22 cellular contexts compared by ENCODE assay signal in genomic region chr22:38191746-38192474, GRCh38. TPM values are rescaled to one million over a fixed set of nuclear protein-coding genes. Genes with fewer than 3 reads are reported as not detected.
DNase-seq lines count a peak whose midpoint lies in the region; ATAC-seq and TF ChIP-seq lines count a peak whose summit lies in the region.
"Had no signal": no experiment of that assay in that cellular context is flagged by ENCODE, and none has a peak within 500 bp of the region (broad histone marks: within the 10 kb centered on the region; RNA-seq: fewer than 3 reads in every experiment).

No MANE protein-coding gene starts in this region.

- no peaks in the 10 kb centered on the region for H4K20me1 ChIP-seq in SU-DHL-6 (ENCODE audit: low read depth, low read length)

- H2AFZ ChIP-seq in SU-DHL-6 (ENCODE audit: low read depth, low read length, severe bottlenecking) = peak overlapping the region; percentile 14

- H3K27me3 ChIP-seq in SU-DHL-6 (ENCODE audit: low read length) (no peaks in the 10 kb centered on the region), subcutaneous abdominal adipose tissue (ENCODE audit: control insufficient read depth in 5 of 5, insufficient read depth in 4 of 5, low read length in 5 of 5) (no peaks in the 10 kb centered on the region), sigmoid colon (no peaks in the 10 kb centered on the region)
- H3K27me3 ChIP-seq: breast epithelium, upper lobe of left lung had no signal

- WGBS in mesodermal cell (ENCODE audit: insufficient coverage in 2 of 2), 2 experiments = 88 to 90% methylated on average over 7 to 8 of the region's 8 CpGs
- 49 to 76% methylated on average over 8 of the region's 8 CpGs for WGBS in sigmoid colon, 2 donors

- no peak overlapping the region for H3K4me2 ChIP-seq in SU-DHL-6 (ENCODE audit: low read depth, low read length, poor library complexity, severe bottlenecking)

- TF ChIP-seq EP300 in sigmoid colon (IDR thresholded peaks at IDR 0.05) = no peak

- H3K4me3 ChIP-seq in SU-DHL-6 (ENCODE audit: insufficient read depth, low read length, poor library complexity, severe bottlenecking) = no peak overlapping the region
- H3K4me3 ChIP-seq in mesodermal cell (ENCODE audit: extremely low read depth, insufficient read depth, low read length, poor library complexity, severe bottlenecking) = no peak overlapping the region
- H3K4me3 ChIP-seq in subcutaneous abdominal adipose tissue (ENCODE audit: low read depth in 1 of 5, low read length in 5 of 5) = peak overlapping the region in 1 of 5 donors; percentile 16
- no peak overlapping the region for H3K4me3 ChIP-seq in sigmoid colon
- H3K4me3 ChIP-seq: breast epithelium, upper lobe of left lung had no signal

- peaks cover 14% of the 10 kb centered on the region for H3K27me3 Mint-ChIP-seq in dendritic cell treated with granulocyte-macrophage colony-stimulating factor and Interleukin-4, amounts not matched to agents 40 ng/mL and 50 ng/mL, for 4 days
- no peaks in the 10 kb centered on the region for H3K27me3 Mint-ChIP-seq in mesothelial cell of epicardium (ENCODE audit: low read depth)

- no peak for ATAC-seq in HG03159 (IDR thresholded peaks at IDR 0.05; ENCODE audit: unreplicated experiment)
- ATAC-seq: activated CD4-positive, CD25-positive, alpha-beta regulatory T cell treated with anti-CD3 and anti-CD28 coated beads, Interleukin-2, amount 50 U/mL, for 24 hours had no signal

- no peaks in the 10 kb centered on the region for H3F3A ChIP-seq in SU-DHL-6 (ENCODE audit: insufficient read depth)

- no peak for TF ChIP-seq POLR2A in sigmoid colon (IDR thresholded peaks at IDR 0.05)

- H3K27ac Mint-ChIP-seq in dendritic cell treated with granulocyte-macrophage colony-stimulating factor and Interleukin-4, amounts not matched to agents 40 ng/mL and 50 ng/mL, for 4 days = peak overlapping the region; percentile 67
- H3K27ac Mint-ChIP-seq in mesothelial cell of epicardium = no peak overlapping the region
- H3K27ac Mint-ChIP-seq: activated naive CD8-positive, alpha-beta T cell treated with anti-CD3 and anti-CD28 coated beads for 36 hours; B cell had no signal

- no peak overlapping the region for H3K4me3 Mint-ChIP-seq in dendritic cell treated with granulocyte-macrophage colony-stimulating factor and Interleukin-4, amounts not matched to agents 40 ng/mL and 50 ng/mL, for 4 days
- H3K4me3 Mint-ChIP-seq in mesothelial cell of epicardium = no peak overlapping the region
- H3K4me3 Mint-ChIP-seq: activated naive CD8-positive, alpha-beta T cell treated with anti-CD3 and anti-CD28 coated beads for 36 hours; B cell had no signal

- no peaks in the 10 kb centered on the region for H3K36me3 Mint-ChIP-seq in dendritic cell treated with granulocyte-macrophage colony-stimulating factor and Interleukin-4, amounts not matched to agents 40 ng/mL and 50 ng/mL, for 4 days (ENCODE audit: low read depth)
- H3K36me3 Mint-ChIP-seq in mesothelial cell of epicardium = no peaks in the 10 kb centered on the region
- H3K36me3 Mint-ChIP-seq: activated naive CD8-positive, alpha-beta T cell treated with anti-CD3 and anti-CD28 coated beads for 36 hours had no signal

- H3K27ac ChIP-seq in SU-DHL-6 (ENCODE audit: low read depth, low read length) (no peak overlapping the region), mesodermal cell (ENCODE audit: low read depth, low read length, severe bottlenecking) (peak overlapping the region; percentile 2), subcutaneous abdominal adipose tissue (ENCODE audit: low read depth, low read length) (peak overlapping the region; percentile 88), sigmoid colon (no peak overlapping the region)
- H3K27ac ChIP-seq: breast epithelium, epithelial cell of prostate, RWPE1, upper lobe of left lung had no signal

- H3K4me1 Mint-ChIP-seq in dendritic cell treated with granulocyte-macrophage colony-stimulating factor and Interleukin-4, amounts not matched to agents 40 ng/mL and 50 ng/mL, for 4 days (ENCODE audit: low read depth) = peaks cover 33% of the 10 kb centered on the region
- no peaks in the 10 kb centered on the region for H3K4me1 Mint-ChIP-seq in mesothelial cell of epicardium

- no peaks in the 10 kb centered on the region for H3K9me2 ChIP-seq in SU-DHL-6 (replicated peaks; ENCODE audit: insufficient read depth, low read length)

- H3K79me2 ChIP-seq in SU-DHL-6 (ENCODE audit: insufficient read depth, low read length) = no peaks in the 10 kb centered on the region

- no peaks in the 10 kb centered on the region for H3K36me3 ChIP-seq in SU-DHL-6 (ENCODE audit: low read length)
- no peaks in the 10 kb centered on the region for H3K36me3 ChIP-seq in mesodermal cell (ENCODE audit: control insufficient read depth, insufficient read depth, low read length)
- H3K36me3 ChIP-seq in subcutaneous abdominal adipose tissue (ENCODE audit: control insufficient read depth in 5 of 5, insufficient read depth in 5 of 5, low read length in 5 of 5) = no peaks in the 10 kb centered on the region
- no peaks in the 10 kb centered on the region for H3K36me3 ChIP-seq in sigmoid colon
- H3K36me3 ChIP-seq: breast epithelium, upper lobe of left lung had no signal

- TF ChIP-seq CTCF in SU-DHL-6 (IDR thresholded peaks at IDR 0.05; ENCODE audit: insufficient read depth, low read length, poor library complexity, severe bottlenecking) (no peak), sigmoid colon (IDR thresholded peaks at IDR 0.05) (no peak), mesothelial cell of epicardium (IDR thresholded peaks at IDR 0.05; ENCODE audit: unreplicated experiment) (no peak)

- H3K9me3 Mint-ChIP-seq in dendritic cell treated with granulocyte-macrophage colony-stimulating factor and Interleukin-4, amounts not matched to agents 40 ng/mL and 50 ng/mL, for 4 days = no peaks in the 10 kb centered on the region
- H3K9me3 Mint-ChIP-seq in mesothelial cell of epicardium = no peaks in the 10 kb centered on the region
- H3K9me3 Mint-ChIP-seq: activated naive CD8-positive, alpha-beta T cell treated with anti-CD3 and anti-CD28 coated beads for 36 hours had no signal

- DNase-seq in sigmoid colon (no peak), mesothelial cell of epicardium (ENCODE audit: low spot score in 2 of 2, unreplicated experiment in 2 of 2) (no peak), SK-N-DZ (ENCODE audit: low spot score) (no peak)
- DNase-seq: activated naive CD8-positive, alpha-beta T cell treated with anti-CD3 and anti-CD28 coated beads for 36 hours; EL; foreskin melanocyte; GOT3; kidney glomerular epithelial cell; NCI-H146; NCI-H2227 treated with DMSO at 0.1 percent for 48 hours; nucleus accumbens; upper lobe of left lung had no signal

- intact Hi-C loops in dendritic cell treated with granulocyte-macrophage colony-stimulating factor and Interleukin-4, amounts not matched to agents 40 ng/mL and 50 ng/mL, for 4 days (cut with micrococcal nuclease) = no loop called here
- intact Hi-C loops in sigmoid colon (cut with DNase I) = no loop called here

- H3K9me3 ChIP-seq in SU-DHL-6 (ENCODE audit: insufficient read depth, low read length) = no peaks in the 10 kb centered on the region
- no peaks in the 10 kb centered on the region for H3K9me3 ChIP-seq in mesodermal cell (ENCODE audit: control insufficient read depth, low read length)
- no peaks in the 10 kb centered on the region for H3K9me3 ChIP-seq in subcutaneous abdominal adipose tissue (ENCODE audit: control insufficient read depth in 5 of 5, low read length in 5 of 5)
- no peaks in the 10 kb centered on the region for H3K9me3 ChIP-seq in sigmoid colon
- H3K9me3 ChIP-seq: breast epithelium, upper lobe of left lung had no signal

- H3K4me1 ChIP-seq in mesodermal cell (ENCODE audit: control insufficient read depth, insufficient read depth, low read length, poor library complexity, severe bottlenecking) = peaks cover 3% of the 10 kb centered on the region
- H3K4me1 ChIP-seq in subcutaneous abdominal adipose tissue (ENCODE audit: control insufficient read depth in 5 of 5, insufficient read depth in 5 of 5, low read length in 5 of 5) = peaks cover 0 to 57% (median 52%) of the 10 kb centered on the region in 5 donors
- H3K4me1 ChIP-seq in sigmoid colon = peaks cover 0 to 19% (median 3%) of the 10 kb centered on the region in 4 donors

- no peak overlapping the region for H3K9ac ChIP-seq in SU-DHL-6 (ENCODE audit: low read length)
- peak overlapping the region in 2 of 5 donors; percentile 23 to 53 for H3K9ac ChIP-seq in subcutaneous abdominal adipose tissue (ENCODE audit: low read length in 5 of 5)

RNA-seq across cellular contexts. Expression of gene MAFF, which starts 9.9 kb away (rescaled TPM):
- polyA plus RNA-seq in mesodermal cell (2013, experiment 1 of 2) = 18.8 TPM
- polyA plus RNA-seq in mesodermal cell (2013, experiment 2 of 2) = 14.8 TPM
- total RNA-seq in sigmoid colon (100 to 1,000 TPM in 1 of 4 donors, 10 to 100 TPM in 3; 15.3 to 104 (median 26.1) TPM), mesothelial cell of epicardium (33.4 to 35.3 TPM (median 34.1 TPM) in 3 replicates)
- polyA plus RNA-seq in sigmoid colon = 10 to 100 TPM; 18.5 to 41.4 (median 35.4) TPM
- 3.0 and 3.1 TPM in 2 replicates for polyA plus RNA-seq in SK-N-DZ (2014; cell fraction: cytosol; rRNA removed)
- 1.0 and 1.1 TPM in 2 replicates for polyA plus RNA-seq in SK-N-DZ (2014; cell fraction: nucleus; rRNA removed)

RNA-seq across cellular contexts. Expression of gene PLA2G6, which starts 10.3 kb away (rescaled TPM):
- polyA plus RNA-seq in mesodermal cell (2013, experiment 1 of 2) = 17.3 TPM
- 16.0 TPM for polyA plus RNA-seq in mesodermal cell (2013, experiment 2 of 2)
- 10 to 100 TPM; 10.7 to 36.2 (median 26.5) TPM for total RNA-seq in sigmoid colon
- 10 to 100 TPM in 1 of 3 donors, 1 to 10 TPM in 2; 6.6 to 21.1 (median 8.6) TPM for polyA plus RNA-seq in sigmoid colon
- total RNA-seq in mesothelial cell of epicardium = 88.2 to 91.9 TPM (median 88.6 TPM) in 3 replicates
- 18.9 and 22.7 TPM in 2 replicates for polyA plus RNA-seq in SK-N-DZ (2014; cell fraction: cytosol; rRNA removed)
- polyA plus RNA-seq in SK-N-DZ (2014; cell fraction: nucleus; rRNA removed) = 97.3 and 104 TPM in 2 replicates

Comparison
In these comparisons a context has a peak if more than half of its experiments do, and no peak if none do; other contexts are left out.
1. H3K27ac ChIP-seq: peak in mesodermal cell (single experiment) and subcutaneous abdominal adipose tissue (single experiment); none in SU-DHL-6 (single experiment) and sigmoid colon (0 of 4).